In the genomic region with DNA sequence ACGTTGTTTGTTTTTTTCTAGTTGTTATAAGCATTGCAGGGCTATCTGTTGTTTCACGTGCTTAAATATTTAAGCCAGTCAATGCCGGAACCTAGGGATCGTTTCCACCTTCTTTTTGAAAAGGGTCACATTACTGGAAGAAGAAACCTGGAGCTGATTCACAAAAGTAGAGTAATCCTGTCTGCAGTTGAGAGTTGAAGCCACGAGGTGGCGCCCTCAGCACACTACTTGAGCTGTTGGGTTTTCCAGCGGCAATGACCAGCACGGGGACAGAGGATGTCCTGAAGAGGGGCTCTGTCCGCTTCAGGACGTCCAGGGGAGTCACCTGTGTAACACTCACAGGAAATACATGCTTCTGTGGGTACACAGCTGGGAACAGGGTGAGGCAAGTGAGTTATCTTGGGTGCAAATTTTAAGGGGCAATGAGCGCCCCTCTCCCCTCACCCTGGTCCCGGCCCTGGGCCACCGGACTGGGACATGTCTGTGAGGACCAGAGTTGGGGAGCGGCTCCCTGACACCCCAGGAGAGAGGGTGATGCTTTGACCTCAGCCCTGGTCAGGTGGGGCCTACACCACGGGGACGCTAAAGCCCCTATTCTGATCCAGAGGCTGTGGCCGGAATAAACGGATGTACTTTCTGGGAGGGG, we compare ENCODE assay signal across 1 cellular context.
TF ChIP-seq lines count a peak whose summit lies in the region.

No MANE protein-coding gene starts in this region.

TF ChIP-seq in HEK293, 187 proteins besides CTCF, POLR2A, EP300 and RAD21 (continued from another document):
- TF ChIP-seq, protein P1, sequence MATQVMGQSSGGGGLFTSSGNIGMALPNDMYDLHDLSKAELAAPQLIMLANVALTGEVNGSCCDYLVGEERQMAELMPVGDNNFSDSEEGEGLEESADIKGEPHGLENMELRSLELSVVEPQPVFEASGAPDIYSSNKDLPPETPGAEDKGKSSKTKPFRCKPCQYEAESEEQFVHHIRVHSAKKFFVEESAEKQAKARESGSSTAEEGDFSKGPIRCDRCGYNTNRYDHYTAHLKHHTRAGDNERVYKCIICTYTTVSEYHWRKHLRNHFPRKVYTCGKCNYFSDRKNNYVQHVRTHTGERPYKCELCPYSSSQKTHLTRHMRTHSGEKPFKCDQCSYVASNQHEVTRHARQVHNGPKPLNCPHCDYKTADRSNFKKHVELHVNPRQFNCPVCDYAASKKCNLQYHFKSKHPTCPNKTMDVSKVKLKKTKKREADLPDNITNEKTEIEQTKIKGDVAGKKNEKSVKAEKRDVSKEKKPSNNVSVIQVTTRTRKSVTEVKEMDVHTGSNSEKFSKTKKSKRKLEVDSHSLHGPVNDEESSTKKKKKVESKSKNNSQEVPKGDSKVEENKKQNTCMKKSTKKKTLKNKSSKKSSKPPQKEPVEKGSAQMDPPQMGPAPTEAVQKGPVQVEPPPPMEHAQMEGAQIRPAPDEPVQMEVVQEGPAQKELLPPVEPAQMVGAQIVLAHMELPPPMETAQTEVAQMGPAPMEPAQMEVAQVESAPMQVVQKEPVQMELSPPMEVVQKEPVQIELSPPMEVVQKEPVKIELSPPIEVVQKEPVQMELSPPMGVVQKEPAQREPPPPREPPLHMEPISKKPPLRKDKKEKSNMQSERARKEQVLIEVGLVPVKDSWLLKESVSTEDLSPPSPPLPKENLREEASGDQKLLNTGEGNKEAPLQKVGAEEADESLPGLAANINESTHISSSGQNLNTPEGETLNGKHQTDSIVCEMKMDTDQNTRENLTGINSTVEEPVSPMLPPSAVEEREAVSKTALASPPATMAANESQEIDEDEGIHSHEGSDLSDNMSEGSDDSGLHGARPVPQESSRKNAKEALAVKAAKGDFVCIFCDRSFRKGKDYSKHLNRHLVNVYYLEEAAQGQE (tag by site-specific recombination; IDR thresholded peaks at IDR 0.05): 0 out of 2 replicates have a peak, but pooled peaks have one; percentile 23
- TF ChIP-seq ZSCAN30 (tag by site-specific recombination; IDR thresholded peaks at IDR 0.05): 0 out of 2 replicates have a peak, but pooled peaks have one; percentile 46
- no peak for TF ChIP-seq BCL11A (tag by site-specific recombination; IDR thresholded peaks at IDR 0.05; ENCODE audit: low read depth)
- TF ChIP-seq ZNF514 (tag by site-specific recombination; IDR thresholded peaks at IDR 0.05): no peak
- no peak for TF ChIP-seq TRIM28 (IDR thresholded peaks at IDR 0.05; ENCODE audit: borderline replicate concordance, low read length)
- TF ChIP-seq ZNF626 (tag by site-specific recombination; IDR thresholded peaks at IDR 0.05): no peak
- TF ChIP-seq ZNF529 (tag by site-specific recombination; IDR thresholded peaks at IDR 0.05; ENCODE audit: insufficient replicate concordance): no peak
- TF ChIP-seq ZNF2 (tag by site-specific recombination; IDR thresholded peaks at IDR 0.05): peak; percentile 40; the same call in 1 of the 2 replicates
- peak; percentile 96 for TF ChIP-seq ZNF654 (tag by site-specific recombination; IDR thresholded peaks at IDR 0.05; ENCODE audit: low read depth)
